In genomic region chr10:62804384-62805138, GRCh38 we compare ENCODE assay signal across 8 cellular contexts. TPM values are rescaled to one million over a fixed set of nuclear protein-coding genes. Genes with fewer than 3 reads are reported as not detected.
A peak's percentile ranks its signal among the peaks of the same experiment; 100 is the strongest.
DNase-seq lines count a peak whose midpoint lies in the region; ATAC-seq and TF ChIP-seq lines count a peak whose summit lies in the region.

ADO (plus strand) TSS chr10:62804720; CDS start chr10:62805060, 340 bp downstream.

- ATAC-seq in DND-41 (ENCODE audit: insufficient read depth, low read depth), result peak; percentile 85
- peak; percentile 85 for ATAC-seq in GM21737 (IDR thresholded peaks at IDR 0.05; ENCODE audit: unreplicated experiment)
- peak; percentile 85 to 93 (median 87) for ATAC-seq in natural killer cell

- H3K4me2 ChIP-seq in DND-41 (ENCODE audit: insufficient read depth, low read length), result peak within 1 kb of the TSS; percentile 98

- H3K4me3 Mint-ChIP-seq in natural killer cell, result peak within 1 kb of the TSS; percentile 94

- H4K20me1 ChIP-seq in DND-41 (ENCODE audit: insufficient read depth, low read length), result peaks cover 35% of the 10 kb centered on the region

- peak within 1 kb of the TSS; percentile 97 to 99 for H3K27ac Mint-ChIP-seq in natural killer cell

- H3K27me3 ChIP-seq in DND-41 (ENCODE audit: insufficient read depth, low read length, poor library complexity) (peaks cover 1% of the 10 kb centered on the region), stomach smooth muscle (ENCODE audit: control insufficient read depth in 1 of 2, insufficient read depth in 2 of 2, low read length in 2 of 2) (no peaks in the 10 kb centered on the region)

- DNase-seq in DND-41 (peak; percentile 78), KG1 (lab: John Stamatoyannopoulos, UW) (peak; percentile 74), RKO (ENCODE audit: low spot score) (peak; percentile 84), fibroblast of peridontal ligament (ENCODE audit: extremely low read depth) (peak; percentile 86), natural killer cell (peak; percentile 76)
- DNase-seq in activated effector memory CD4-positive, alpha-beta T cell treated with Interleukin-2 at 50 U/mL for 16 hours, result peak; percentile 62

- peaks cover 38% of the 10 kb centered on the region for H3K36me3 ChIP-seq in DND-41 (ENCODE audit: insufficient read depth, low read length)
- no peaks in the 10 kb centered on the region for H3K36me3 ChIP-seq in stomach smooth muscle (ENCODE audit: control insufficient read depth in 2 of 2, insufficient read depth in 2 of 2, low read length in 2 of 2)

- H3K9ac ChIP-seq in DND-41 (ENCODE audit: low read depth, low read length), result peak within 1 kb of the TSS; percentile 99
- peak within 1 kb of the TSS; percentile 90 to 92 for H3K9ac ChIP-seq in stomach smooth muscle (ENCODE audit: low read length in 2 of 2)

- no peaks in the 10 kb centered on the region for H3K36me3 Mint-ChIP-seq in natural killer cell

- peak within 1 kb of the TSS; percentile 99 for H2AFZ ChIP-seq in DND-41 (ENCODE audit: low read depth, low read length)

- TF ChIP-seq CTCF in DND-41 (IDR thresholded peaks at IDR 0.05; ENCODE audit: borderline replicate concordance, extremely low read depth, low read length, poor library complexity, severe bottlenecking) (no peak), natural killer cell (IDR thresholded peaks at IDR 0.05) (no peak)

- H3K4me3 ChIP-seq in DND-41 (ENCODE audit: low read depth in 1 of 2, low read length in 2 of 2) (peak within 1 kb of the TSS; percentile 63 to 93), stomach smooth muscle (ENCODE audit: low read length in 2 of 2) (peak within 1 kb of the TSS; percentile 83 to 96)

- peaks cover 3 to 9% of the 10 kb centered on the region in 2 donors for H3K27me3 Mint-ChIP-seq in natural killer cell (ENCODE audit: low read depth in 2 of 2)

- intact Hi-C loops in natural killer cell (cut with micrococcal nuclease), result loop anchor here (1.0 kb wide), 2 partner anchors 12 to 25 kb away; partner anchors contain the start of gene EGR2

- no peaks in the 10 kb centered on the region for H3K9me3 Mint-ChIP-seq in natural killer cell

- H3K79me2 ChIP-seq in DND-41 (ENCODE audit: insufficient read depth, low read length), result peaks cover 45% of the 10 kb centered on the region

- H3K4me1 ChIP-seq in DND-41 (ENCODE audit: insufficient read depth, low read length), result peaks cover 40% of the 10 kb centered on the region
- H3K4me1 ChIP-seq in stomach smooth muscle (ENCODE audit: control insufficient read depth, insufficient read depth, low read length), result peaks cover 17% of the 10 kb centered on the region

- H3K4me1 Mint-ChIP-seq in natural killer cell, result peaks cover 37 to 39% of the 10 kb centered on the region in 2 donors

- H3K27ac ChIP-seq in DND-41 (ENCODE audit: low read length), result peak within 1 kb of the TSS; percentile 92
- H3K27ac ChIP-seq in stomach smooth muscle (ENCODE audit: low read length), result peak within 1 kb of the TSS; percentile 95

- H3K9me3 ChIP-seq in DND-41 (ENCODE audit: insufficient read depth, low read length, severe bottlenecking) (no peaks in the 10 kb centered on the region), stomach smooth muscle (ENCODE audit: control insufficient read depth in 2 of 2, low read length in 2 of 2) (no peaks in the 10 kb centered on the region)

RNA-seq across cellular contexts. Expression of gene ADO, which starts in this region (rescaled TPM):
- total RNA-seq in natural killer cell, result 10 to 100 TPM; 13.6 to 17.1 (median 15.6) TPM

Comparison
In these comparisons a context has a peak if more than half of its experiments do, and no peak if none do; other contexts are left out.
1. Peak in every context shown above with its lines: DNase-seq, ATAC-seq, H3K4me3 ChIP-seq and H3K27ac ChIP-seq.